In the genomic region with DNA sequence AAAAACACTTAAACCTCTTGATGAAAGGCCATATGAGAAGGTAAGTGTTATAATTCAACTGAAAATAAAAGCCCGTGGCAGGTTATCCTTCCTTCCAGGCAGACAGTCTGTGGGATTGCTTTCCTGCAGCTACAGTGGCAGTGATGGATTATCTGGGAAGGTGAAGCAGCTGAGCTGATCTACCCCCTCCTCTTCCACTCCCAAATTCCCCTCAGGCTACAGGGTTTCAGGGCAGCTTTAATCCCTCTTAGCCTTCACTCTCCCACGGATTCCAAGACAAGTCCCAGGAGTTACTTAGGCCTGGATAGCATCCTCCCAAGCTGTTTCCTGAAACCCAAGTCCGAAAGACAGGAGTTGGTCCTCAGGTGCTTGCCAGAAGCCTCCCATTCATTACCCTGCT, we compare ENCODE assay signal across 23 cellular contexts.
"Had no signal": no experiment of that assay in that cellular context is flagged by ENCODE, and none has a peak within 500 bp of the region (broad histone marks: within the 10 kb centered on the region; RNA-seq: fewer than 3 reads in every experiment).

No MANE protein-coding gene starts in this region.

- H3K9me3 ChIP-seq: gastrocnemius medialis, mucosa of descending colon, prostate gland, right atrium auricular region had no signal

- H3K27ac Mint-ChIP-seq: activated naive CD4-positive, alpha-beta T cell treated with anti-CD3 and anti-CD28 coated beads, Interleukin-2, amount 10 ng/mL, durations not matched to agents 7 days and 5 days; activated naive CD8-positive, alpha-beta T cell treated with anti-CD3 and anti-CD28 coated beads, Interleukin-2, amount 50 U/mL, for 24 hours; naive B cell had no signal

- H3K4me3 Mint-ChIP-seq: activated naive CD4-positive, alpha-beta T cell treated with anti-CD3 and anti-CD28 coated beads, Interleukin-2, amount 10 ng/mL, durations not matched to agents 7 days and 5 days; activated naive CD8-positive, alpha-beta T cell treated with anti-CD3 and anti-CD28 coated beads, Interleukin-2, amount 50 U/mL, for 24 hours; activated T-cell treated with anti-CD3 and anti-CD28 coated beads, Interleukin-2, amount 50 U/mL, for 4 hours; brain; naive B cell had no signal

- ATAC-seq: activated CD4-positive, CD25-positive, alpha-beta regulatory T cell treated with anti-CD3 and anti-CD28 coated beads, Interleukin-2, amount 50 U/mL, for 24 hours; activated naive CD8-positive, alpha-beta T cell treated with anti-CD3 and anti-CD28 coated beads, Interleukin-2, amount 50 U/mL, for 24 hours; activated T-cell treated with anti-CD3 and anti-CD28 coated beads, Interleukin-2, amount 50 U/mL, for 4 hours; esophagus mucosa; gastrocnemius medialis; left ventricle myocardium superior; mucosa of descending colon had no signal

- H3K27ac ChIP-seq: gastrocnemius medialis, prostate gland, right atrium auricular region had no signal

- H3K36me3 ChIP-seq: gastrocnemius medialis, prostate gland, right atrium auricular region had no signal

- H3K27me3 ChIP-seq: gastrocnemius medialis, right atrium auricular region had no signal

- H3K4me1 Mint-ChIP-seq: activated naive CD4-positive, alpha-beta T cell treated with anti-CD3 and anti-CD28 coated beads, Interleukin-2, amount 10 ng/mL, durations not matched to agents 7 days and 5 days; activated naive CD8-positive, alpha-beta T cell treated with anti-CD3 and anti-CD28 coated beads, Interleukin-2, amount 50 U/mL, for 24 hours; brain; naive B cell had no signal

- DNase-seq: activated CD4-positive, alpha-beta T cell treated with anti-CD3 and anti-CD28 coated beads, Interleukin-2, amount 50 U/mL, for 1 hour; activated CD8-positive, alpha-beta memory T cell treated with anti-CD3 and anti-CD28 coated beads, Interleukin-2, amount 50 U/mL, for 4 hours; activated effector memory CD4-positive, alpha-beta T cell treated with Interleukin-2 at 50 U/mL for 16 hours; activated naive CD4-positive, alpha-beta T cell treated with anti-CD3 and anti-CD28 coated beads, Interleukin-2, amount 10 ng/mL, durations not matched to agents 7 days and 5 days; activated naive CD8-positive, alpha-beta T cell treated with anti-CD3 and anti-CD28 coated beads, Interleukin-2, amount 50 U/mL, for 24 hours; activated T-cell treated with anti-CD3 and anti-CD28 coated beads, Interleukin-2, amount 50 U/mL, for 4 hours; anterior cingulate cortex; caudate nucleus; gastrocnemius medialis; head of caudate nucleus; left ventricle myocardium superior; mucosa of descending colon; naive B cell; stimulated activated CD4-positive, alpha-beta T cell treated with anti-CD3 and anti-CD28 coated beads, Interleukin-12 subunit alpha, Interleukin-12 subunit beta, amount 100 ng/mL, for 4 hours; stimulated activated CD4-positive, alpha-beta T cell treated with anti-CD3 and anti-CD28 coated beads, Interleukin-1b, Interleukin-23, amount 100 ng/mL, for 48 hours; stimulated activated CD8-positive, alpha-beta memory T cell treated with anti-CD3 and anti-CD28 coated beads, Interleukin-4, amount 100 ng/mL, for 48 hours; stimulated activated naive CD4-positive, alpha-beta T cell; T-helper 9 cell had no signal

- H3K4me3 ChIP-seq: gastrocnemius medialis, mucosa of descending colon, prostate gland, right atrium auricular region had no signal

- H3K9me3 Mint-ChIP-seq: brain had no signal

- H3K36me3 Mint-ChIP-seq: activated naive CD4-positive, alpha-beta T cell treated with anti-CD3 and anti-CD28 coated beads, Interleukin-2, amount 10 ng/mL, durations not matched to agents 7 days and 5 days; brain; naive B cell had no signal

- H3K27me3 Mint-ChIP-seq: activated naive CD4-positive, alpha-beta T cell treated with anti-CD3 and anti-CD28 coated beads, Interleukin-2, amount 10 ng/mL, durations not matched to agents 7 days and 5 days; activated naive CD8-positive, alpha-beta T cell treated with anti-CD3 and anti-CD28 coated beads, Interleukin-2, amount 50 U/mL, for 24 hours; naive B cell had no signal
